ENCODE assay signal across 8 cellular contexts in genomic region chr3:133662256-133662773, GRCh38. TPM values are rescaled to one million over a fixed set of nuclear protein-coding genes. Genes with fewer than 3 reads are reported as not detected.
DNase-seq lines count a peak whose midpoint lies in the region; ATAC-seq and TF ChIP-seq lines count a peak whose summit lies in the region.

No MANE protein-coding gene starts in this region.

- no peaks in the 10 kb centered on the region for H3K9me3 ChIP-seq in Peyer's patch

- H3K4me1 Mint-ChIP-seq in central memory CD8-positive, alpha-beta T cell: peaks cover 45% of the 10 kb centered on the region
- H3K4me1 Mint-ChIP-seq in stimulated activated naive B cell treated with anti-CD40 and anti-IgM and Interleukin-4, amounts not matched to agents 10 μg/mL and 1 μg/mL and 100 μg/mL, for 72 hours: peaks cover 25 to 47% of the 10 kb centered on the region in 2 donors

- H3K4me3 Mint-ChIP-seq in central memory CD8-positive, alpha-beta T cell: peak overlapping the region; percentile 93
- H3K4me3 Mint-ChIP-seq in stimulated activated naive B cell treated with anti-CD40 and anti-IgM and Interleukin-4, amounts not matched to agents 10 μg/mL and 1 μg/mL and 100 μg/mL, for 72 hours: peak overlapping the region; percentile 98

- ATAC-seq in GM19452 (IDR thresholded peaks at IDR 0.05; ENCODE audit: unreplicated experiment) (peak; percentile 49), HG03571 (IDR thresholded peaks at IDR 0.05; ENCODE audit: unreplicated experiment) (peak; percentile 47)
- ATAC-seq in central memory CD8-positive, alpha-beta T cell (replicated peaks; ENCODE audit: extremely low read depth, poor library complexity, severe bottlenecking): peak; percentile 52
- peak; percentile 69 to 79 for ATAC-seq in stimulated activated naive B cell treated with anti-CD40 and anti-IgM and Interleukin-4, amounts not matched to agents 10 μg/mL and 1 μg/mL and 100 μg/mL, for 72 hours (replicated peaks)

- no peaks in the 10 kb centered on the region for H3K27me3 ChIP-seq in Peyer's patch

- DNase-seq in DMS53 (lab: John Stamatoyannopoulos, UW): peak; percentile 68
- no peak for DNase-seq in Peyer's patch
- no peak for DNase-seq in central memory CD8-positive, alpha-beta T cell (ENCODE audit: low spot score in 2 of 2)
- DNase-seq in left kidney (ENCODE audit: low read depth, low spot score): peak; percentile 75
- DNase-seq in stimulated activated naive B cell treated with anti-CD40 and anti-IgM and Interleukin-4, amounts not matched to agents 10 μg/mL and 1 μg/mL and 100 μg/mL, for 72 hours: peak; percentile 14
- DNase-seq in UCSD-AML1 (lab: John Stamatoyannopoulos, UW; ENCODE audit: unreplicated experiment): no peak

- peak overlapping the region; percentile 82 to 89 (median 86) for H3K4me3 ChIP-seq in Peyer's patch

- H3K36me3 ChIP-seq in Peyer's patch: peaks cover 0 to 12% (median 0%) of the 10 kb centered on the region in 3 donors

- H3K27ac ChIP-seq in Peyer's patch: peak overlapping the region; percentile 71 to 84 (median 78)

- peaks cover 24% of the 10 kb centered on the region for H3K36me3 Mint-ChIP-seq in central memory CD8-positive, alpha-beta T cell (ENCODE audit: insufficient read depth)
- peaks cover 17 to 19% of the 10 kb centered on the region in 2 donors for H3K36me3 Mint-ChIP-seq in stimulated activated naive B cell treated with anti-CD40 and anti-IgM and Interleukin-4, amounts not matched to agents 10 μg/mL and 1 μg/mL and 100 μg/mL, for 72 hours

- H3K27ac Mint-ChIP-seq in central memory CD8-positive, alpha-beta T cell (ENCODE audit: low read depth): peak overlapping the region; percentile 95
- peak overlapping the region; percentile 99 for H3K27ac Mint-ChIP-seq in stimulated activated naive B cell treated with anti-CD40 and anti-IgM and Interleukin-4, amounts not matched to agents 10 μg/mL and 1 μg/mL and 100 μg/mL, for 72 hours

- peaks cover 0 to 4% (median 3%) of the 10 kb centered on the region in 4 donors for H3K4me1 ChIP-seq in Peyer's patch

- H3K9me3 Mint-ChIP-seq in central memory CD8-positive, alpha-beta T cell: no peaks in the 10 kb centered on the region
- no peaks in the 10 kb centered on the region for H3K9me3 Mint-ChIP-seq in stimulated activated naive B cell treated with anti-CD40 and anti-IgM and Interleukin-4, amounts not matched to agents 10 μg/mL and 1 μg/mL and 100 μg/mL, for 72 hours

- peak in 3 of 6 experiments; percentile 20 to 28 (median 21) for TF ChIP-seq CTCF in Peyer's patch (IDR thresholded peaks at IDR 0.05)

- H3K27me3 Mint-ChIP-seq in central memory CD8-positive, alpha-beta T cell: no peaks in the 10 kb centered on the region
- no peaks in the 10 kb centered on the region for H3K27me3 Mint-ChIP-seq in stimulated activated naive B cell treated with anti-CD40 and anti-IgM and Interleukin-4, amounts not matched to agents 10 μg/mL and 1 μg/mL and 100 μg/mL, for 72 hours

- TF ChIP-seq POLR2A in Peyer's patch (IDR thresholded peaks at IDR 0.05): no peak

RNA-seq across cellular contexts. Expression of gene TOPBP1, which starts 0.6 kb away (rescaled TPM):
- 10 to 100 TPM; 22.6 to 57.8 (median 40.7) TPM for total RNA-seq in Peyer's patch

Comparison
In these comparisons a context has a peak if more than half of its experiments do, and no peak if none do; other contexts are left out.
1. DNase-seq: peak in DMS53 (single experiment), left kidney (single experiment) and stimulated activated naive B cell treated with anti-CD40 and anti-IgM and Interleukin-4, amounts not matched to agents 10 μg/mL and 1 μg/mL and 100 μg/mL, for 72 hours (single experiment); none in Peyer's patch (0 of 3), central memory CD8-positive, alpha-beta T cell (0 of 2) and UCSD-AML1 (single experiment).
2. Peak in every context shown above with its lines, with median percentiles within 50 percentile points of each other: ATAC-seq.